23 cellular contexts compared by ENCODE assay signal in genomic region chr7:1825877-1826741, GRCh38.
DNase-seq lines count a peak whose midpoint lies in the region; ATAC-seq and TF ChIP-seq lines count a peak whose summit lies in the region.
"Had no signal": no experiment of that assay in that cellular context is flagged by ENCODE, and none has a peak within 500 bp of the region (broad histone marks: within the 10 kb centered on the region; RNA-seq: fewer than 3 reads in every experiment).

No MANE protein-coding gene starts in this region.

- H3K27me3 ChIP-seq in upper lobe of right lung: no peaks in the 10 kb centered on the region
- H3K27me3 ChIP-seq: ascending aorta; BLaER1 treated with 17β-estradiol and CSF1 and Interleukin-3, amounts not matched to agents 10 nM and 100 nM; transverse colon had no signal

- TF ChIP-seq CTCF in upper lobe of right lung (IDR thresholded peaks at IDR 0.05): no peak

- H3K36me3 Mint-ChIP-seq in activated naive CD4-positive, alpha-beta T cell treated with anti-CD3 and anti-CD28 coated beads, Interleukin-2, amount 10 ng/mL, durations not matched to agents 7 days and 5 days: peaks cover 10% of the 10 kb centered on the region

- H3K9me3 ChIP-seq in upper lobe of right lung: no peaks in the 10 kb centered on the region
- H3K9me3 ChIP-seq: ascending aorta, Caco-2, transverse colon had no signal

- peaks cover 4% of the 10 kb centered on the region for H3K27me3 Mint-ChIP-seq in activated naive CD4-positive, alpha-beta T cell treated with anti-CD3 and anti-CD28 coated beads, Interleukin-2, amount 10 ng/mL, durations not matched to agents 7 days and 5 days
- H3K27me3 Mint-ChIP-seq: central memory CD8-positive, alpha-beta T cell had no signal

- ATAC-seq in esophagus mucosa (peak; percentile 25), upper lobe of right lung (no peak), GM21390 (IDR thresholded peaks at IDR 0.05; ENCODE audit: unreplicated experiment) (no peak), GM18502 (IDR thresholded peaks at IDR 0.05; ENCODE audit: poor library complexity, unreplicated experiment) (no peak)
- ATAC-seq: HCT116 had no signal

- H3K9me3 Mint-ChIP-seq in activated naive CD4-positive, alpha-beta T cell treated with anti-CD3 and anti-CD28 coated beads, Interleukin-2, amount 10 ng/mL, durations not matched to agents 7 days and 5 days: peaks cover 12% of the 10 kb centered on the region
- H3K9me3 Mint-ChIP-seq: central memory CD8-positive, alpha-beta T cell had no signal

- no peaks in the 10 kb centered on the region for H3K4me1 ChIP-seq in upper lobe of right lung
- H3K4me1 ChIP-seq: ascending aorta, Caco-2, transverse colon had no signal

- no peak overlapping the region for H3K4me3 Mint-ChIP-seq in activated naive CD4-positive, alpha-beta T cell treated with anti-CD3 and anti-CD28 coated beads, Interleukin-2, amount 10 ng/mL, durations not matched to agents 7 days and 5 days
- H3K4me3 Mint-ChIP-seq: activated CD4-positive, alpha-beta memory T cell treated with anti-CD3 and anti-CD28 coated beads, Interleukin-2, amount 10 ng/mL, durations not matched to agents 7 days and 5 days had no signal

- no peaks in the 10 kb centered on the region for H3K36me3 ChIP-seq in upper lobe of right lung
- H3K36me3 ChIP-seq: ascending aorta, transverse colon had no signal

- H3K27ac ChIP-seq in upper lobe of right lung: no peak overlapping the region
- H3K27ac ChIP-seq: ascending aorta; BLaER1 treated with 17β-estradiol and CSF1 and Interleukin-3, amounts not matched to agents 10 nM and 100 nM; epithelial cell of prostate; KMS-11; transverse colon had no signal

- H3K4me1 Mint-ChIP-seq in activated naive CD4-positive, alpha-beta T cell treated with anti-CD3 and anti-CD28 coated beads, Interleukin-2, amount 10 ng/mL, durations not matched to agents 7 days and 5 days: peaks cover 12% of the 10 kb centered on the region
- H3K4me1 Mint-ChIP-seq: activated CD4-positive, alpha-beta memory T cell treated with anti-CD3 and anti-CD28 coated beads, Interleukin-2, amount 10 ng/mL, durations not matched to agents 7 days and 5 days had no signal

- no peak overlapping the region for H3K27ac Mint-ChIP-seq in activated naive CD4-positive, alpha-beta T cell treated with anti-CD3 and anti-CD28 coated beads, Interleukin-2, amount 10 ng/mL, durations not matched to agents 7 days and 5 days
- H3K27ac Mint-ChIP-seq: activated CD4-positive, alpha-beta memory T cell treated with anti-CD3 and anti-CD28 coated beads, Interleukin-2, amount 10 ng/mL, durations not matched to agents 7 days and 5 days had no signal

- no peak overlapping the region for H3K4me3 ChIP-seq in upper lobe of right lung
- H3K4me3 ChIP-seq: ascending aorta; BLaER1 treated with 17β-estradiol and CSF1 and Interleukin-3, amounts not matched to agents 10 nM and 100 nM; smooth muscle cell; transverse colon had no signal

- CTCF ChIA-PET in activated naive CD4-positive, alpha-beta T cell treated with anti-CD3 and anti-CD28 coated beads, Interleukin-2, amount 10 ng/mL, durations not matched to agents 7 days and 5 days (lab: Charles Lee): no interaction called here

- DNase-seq in activated naive CD4-positive, alpha-beta T cell treated with anti-CD3 and anti-CD28 coated beads, Interleukin-2, amount 10 ng/mL, durations not matched to agents 7 days and 5 days: peak; percentile 15
- no peak for DNase-seq in activated naive CD4-positive, alpha-beta T cell treated with Interleukin-2 at 50 U/mL for 16 hours
- DNase-seq in mesenteric fat pad (ENCODE audit: low spot score) (peak; percentile 71), upper lobe of right lung (peak; percentile 56), NCI-H2227 treated with DMSO at 0.1 percent for 48 hours (lab: John Stamatoyannopoulos, UW) (no peak)
- DNase-seq: activated CD4-positive, alpha-beta memory T cell treated with anti-CD3 and anti-CD28 coated beads, Interleukin-2, amount 10 ng/mL, durations not matched to agents 7 days and 5 days; activated naive CD4-positive, alpha-beta T cell treated with anti-CD3 and anti-CD28 coated beads, Interleukin-2, amount 50 U/mL, for 16 hours; NCI-H146; NCI-H2171; stimulated activated CD4-positive, alpha-beta T cell treated with anti-CD3 and anti-CD28 coated beads, Interleukin-2, amount 100 ng/mL, for 48 hours; stimulated activated naive CD4-positive, alpha-beta T cell; transverse colon had no signal

- intact Hi-C loops in upper lobe of right lung (cut with DNase I): no loop called here

Comparison
In these comparisons a context has a peak if more than half of its experiments do, and no peak if none do; other contexts are left out.
1. DNase-seq: peak in activated naive CD4-positive, alpha-beta T cell treated with anti-CD3 and anti-CD28 coated beads, Interleukin-2, amount 10 ng/mL, durations not matched to agents 7 days and 5 days (single experiment), mesenteric fat pad (single experiment) and upper lobe of right lung (single experiment); none in activated naive CD4-positive, alpha-beta T cell treated with Interleukin-2 at 50 U/mL for 16 hours (single experiment) and NCI-H2227 treated with DMSO at 0.1 percent for 48 hours (single experiment).